Comparison of ENCODE assay signal across 8 cellular contexts in genomic region chr12:92702754-92703679, GRCh38. TPM values are rescaled to one million over a fixed set of nuclear protein-coding genes. Genes with fewer than 3 reads are reported as not detected.
DNase-seq lines count a peak whose midpoint lies in the region; ATAC-seq lines count a peak whose summit lies in the region.

Gene PLEKHG7, plus strand, starts transcription at chr12:92702989. Its CDS starts 3,643 bp downstream, at chr12:92706632.

- peaks cover 5% of the 10 kb centered on the region for H3K4me1 Mint-ChIP-seq in T-helper 1 cell treated with Interleukin-12 subunit alpha and Interleukin-12 subunit beta and Interleukin-4 antibody, amounts not matched to agents 30 μg/mL and 1 μg/mL, for 36 hours (ENCODE audit: low read depth)
- H3K4me1 Mint-ChIP-seq in stimulated activated memory B cell treated with anti-CD40 and anti-IgM and Interleukin-4, amounts not matched to agents 10 μg/mL and 1 μg/mL and 100 μg/mL, for 72 hours = peaks cover 44% of the 10 kb centered on the region

- DNase-seq in NOMO-1 treated with DMSO at 0.1 percent for 48 hours (lab: John Stamatoyannopoulos, UW; ENCODE audit: unreplicated experiment) (peak; percentile 21), NOMO-1 treated with dmso at 0.1 percent for 144 hours (lab: John Stamatoyannopoulos, UW; ENCODE audit: unreplicated experiment) (no peak), epidermal melanocyte (ENCODE audit: insufficient read length, low spot score) (no peak), Right ventricle myocardium inferior (ENCODE audit: missing footprints) (no peak), NCI-H2227 treated with DMSO at 0.1 percent for 48 hours (lab: John Stamatoyannopoulos, UW) (no peak)

- no peaks in the 10 kb centered on the region for H3K36me3 Mint-ChIP-seq in T-helper 1 cell treated with Interleukin-12 subunit alpha and Interleukin-12 subunit beta and Interleukin-4 antibody, amounts not matched to agents 30 μg/mL and 1 μg/mL, for 36 hours (ENCODE audit: low read depth)
- H3K36me3 Mint-ChIP-seq in stimulated activated memory B cell treated with anti-CD40 and anti-IgM and Interleukin-4, amounts not matched to agents 10 μg/mL and 1 μg/mL and 100 μg/mL, for 72 hours = peaks cover 8% of the 10 kb centered on the region

- ATAC-seq in HG02938 (IDR thresholded peaks at IDR 0.05; ENCODE audit: unreplicated experiment) (peak; percentile 94), Right ventricle myocardium inferior (no peak)
- peak; percentile 93 for ATAC-seq in stimulated activated memory B cell treated with anti-CD40 and anti-IgM and Interleukin-4, amounts not matched to agents 10 μg/mL and 1 μg/mL and 100 μg/mL, for 72 hours

- H3K9me3 Mint-ChIP-seq in T-helper 1 cell treated with Interleukin-12 subunit alpha and Interleukin-12 subunit beta and Interleukin-4 antibody, amounts not matched to agents 30 μg/mL and 1 μg/mL, for 36 hours = peaks cover 5% of the 10 kb centered on the region
- H3K9me3 Mint-ChIP-seq in stimulated activated memory B cell treated with anti-CD40 and anti-IgM and Interleukin-4, amounts not matched to agents 10 μg/mL and 1 μg/mL and 100 μg/mL, for 72 hours = peaks cover 3% of the 10 kb centered on the region

- H3K4me3 Mint-ChIP-seq in T-helper 1 cell treated with Interleukin-12 subunit alpha and Interleukin-12 subunit beta and Interleukin-4 antibody, amounts not matched to agents 30 μg/mL and 1 μg/mL, for 36 hours = peak within 1 kb of the TSS; percentile 3
- peak within 1 kb of the TSS; percentile 85 for H3K4me3 Mint-ChIP-seq in stimulated activated memory B cell treated with anti-CD40 and anti-IgM and Interleukin-4, amounts not matched to agents 10 μg/mL and 1 μg/mL and 100 μg/mL, for 72 hours

- no peaks in the 10 kb centered on the region for H3K27me3 Mint-ChIP-seq in T-helper 1 cell treated with Interleukin-12 subunit alpha and Interleukin-12 subunit beta and Interleukin-4 antibody, amounts not matched to agents 30 μg/mL and 1 μg/mL, for 36 hours (ENCODE audit: low read depth)
- no peaks in the 10 kb centered on the region for H3K27me3 Mint-ChIP-seq in stimulated activated memory B cell treated with anti-CD40 and anti-IgM and Interleukin-4, amounts not matched to agents 10 μg/mL and 1 μg/mL and 100 μg/mL, for 72 hours

- peak within 1 kb of the TSS; percentile 13 for H3K27ac Mint-ChIP-seq in T-helper 1 cell treated with Interleukin-12 subunit alpha and Interleukin-12 subunit beta and Interleukin-4 antibody, amounts not matched to agents 30 μg/mL and 1 μg/mL, for 36 hours
- H3K27ac Mint-ChIP-seq in stimulated activated memory B cell treated with anti-CD40 and anti-IgM and Interleukin-4, amounts not matched to agents 10 μg/mL and 1 μg/mL and 100 μg/mL, for 72 hours = peak within 1 kb of the TSS; percentile 92

- intact Hi-C loops in Right ventricle myocardium inferior (cut with DNase I) = no loop called here

RNA-seq across cellular contexts. Expression of gene PLEKHG7, which starts in this region (rescaled TPM):
- total RNA-seq in Right ventricle myocardium inferior = not detected
